ENCODE assay signal across 8 cellular contexts in genomic region chr2:74834806-74835755, GRCh38. TPM values are rescaled to one million over a fixed set of nuclear protein-coding genes. Genes with fewer than 3 reads are reported as not detected.
A peak's percentile ranks its signal among the peaks of the same experiment; 100 is the strongest.
DNase-seq lines count a peak whose midpoint lies in the region; ATAC-seq and TF ChIP-seq lines count a peak whose summit lies in the region.

No MANE protein-coding gene starts in this region.

- H3K36me3 ChIP-seq in GM06990 (ENCODE audit: control insufficient read depth, insufficient read depth, low read length) = no peaks in the 10 kb centered on the region
- H3K36me3 ChIP-seq in KOPT-K1 (ENCODE audit: insufficient read depth, low read length) = no peaks in the 10 kb centered on the region
- H3K36me3 ChIP-seq in ascending aorta = no peaks in the 10 kb centered on the region

- ATAC-seq in GM21786 (IDR thresholded peaks at IDR 0.05; ENCODE audit: unreplicated experiment) = peak; percentile 50

- H3K9me3 ChIP-seq in KOPT-K1 (ENCODE audit: insufficient read depth, low read length, poor library complexity, severe bottlenecking) (no peaks in the 10 kb centered on the region), ascending aorta (no peaks in the 10 kb centered on the region)

- no peak for TF ChIP-seq CTCF in GM06990 (IDR thresholded peaks at IDR 0.05; ENCODE audit: insufficient read depth, low read length, poor library complexity, severe bottlenecking)
- TF ChIP-seq CTCF in ascending aorta (IDR thresholded peaks at IDR 0.05) = no peak

- H3K27ac ChIP-seq in KOPT-K1 (ENCODE audit: low read depth, low read length, poor library complexity, severe bottlenecking) (peak overlapping the region; percentile 79), ascending aorta (peak overlapping the region; percentile 78 to 87)

- intact Hi-C loops in ascending aorta (cut with DNase I) = loop anchor here (2.0 to 5.0 kb wide), 5 partner anchors 42 to 328 kb away; partner anchors contain the start of genes PCGF1 and SEMA4F

- H3K27me3 ChIP-seq in GM06990 (replicated peaks; ENCODE audit: control insufficient read depth, insufficient read depth, low read length) (no peaks in the 10 kb centered on the region), ascending aorta (no peaks in the 10 kb centered on the region)

- H3K4me3 ChIP-seq in GM06990 (replicated peaks; ENCODE audit: low read depth, low read length) (peak overlapping the region; percentile 76), ascending aorta (peak overlapping the region; percentile 71 to 81)

- H3K4me1 ChIP-seq in ascending aorta = peaks cover 0 to 15% of the 10 kb centered on the region in 2 donors

- DNase-seq in GM06990 (ENCODE audit: extremely low read depth, insufficient read length) (peak; percentile 80), T-helper 1 cell (peak in 4 of 5 donors; percentile 31 to 60 (median 48)), ascending aorta (ENCODE audit: low spot score in 2 of 2) (peak in 1 of 2 donors; percentile 69), iPS-NIHi11 (ENCODE audit: low spot score) (peak; percentile 86), Ammon's horn (ENCODE audit: low spot score) (no peak)
- DNase-seq in stimulated activated CD4-positive, alpha-beta T cell treated with anti-CD3 and anti-CD28 coated beads, Interleukin-15, amount 100 ng/mL, for 48 hours (ENCODE audit: low read depth in 2 of 2) = peak; percentile 54 to 65

RNA-seq across cellular contexts. Expression of gene HK2, which starts 1.2 kb away (rescaled TPM):
- 6.8 TPM for total RNA-seq in ascending aorta
